18 cellular contexts compared by ENCODE assay signal in the genomic region with DNA sequence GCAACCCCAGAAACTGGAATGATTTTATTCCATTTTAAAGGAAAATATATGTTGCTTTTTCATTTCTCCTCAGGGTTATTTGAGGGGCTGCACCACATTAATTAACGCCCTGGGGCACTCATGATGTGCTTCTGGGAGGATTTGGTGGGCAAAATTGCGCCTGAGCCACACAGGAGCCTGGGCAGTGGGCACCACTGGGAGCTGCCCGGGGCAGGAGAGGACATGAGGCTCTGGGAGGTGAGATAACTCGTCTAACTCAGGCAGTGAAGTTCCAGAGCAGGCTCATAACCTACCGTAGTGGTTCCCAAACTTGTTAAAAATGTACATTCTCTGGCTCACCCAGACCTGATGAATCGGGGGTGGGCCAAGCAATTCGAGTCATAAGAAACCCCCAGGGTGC.
"Had no signal": no experiment of that assay in that cellular context is flagged by ENCODE, and none has a peak within 500 bp of the region (broad histone marks: within the 10 kb centered on the region; RNA-seq: fewer than 3 reads in every experiment).

No MANE protein-coding gene starts in this region.

- H3K4me3 ChIP-seq: MG63, SJCRH30 had no signal

- H3K36me3 ChIP-seq: MG63, SJCRH30 had no signal

- H3K9me3 ChIP-seq: MG63, SJCRH30, SK-N-SH had no signal

- DNase-seq: activated CD4-positive, alpha-beta T cell treated with anti-CD3 and anti-CD28 coated beads for 4 hours; activated CD8-positive, alpha-beta memory T cell treated with anti-CD3 and anti-CD28 coated beads, Interleukin-2, amount 50 U/mL, for 4 hours; activated CD8-positive, alpha-beta T cell treated with anti-CD3 and anti-CD28 coated beads for 36 hours; activated naive CD4-positive, alpha-beta T cell treated with anti-CD3 and anti-CD28 coated beads for 36 hours; amygdala; MG63; MV-4-11; NCI-H1092 treated with DMSO at 0.1 percent for 48 hours; NCI-H1417 treated with DMSO at 0.1 percent for 48 hours; NCI-H1694; NCI-H2029; NCI-H2107; NCI-H2171 treated with DMSO at 0.1 percent for 48 hours; NCI-H226; NCI-H526; NCI-H82; SJCRH30; SK-N-SH had no signal

- H3K27me3 ChIP-seq: MG63, SJCRH30 had no signal

- H3K27ac ChIP-seq: SJCRH30 had no signal

- H3K4me2 ChIP-seq: SK-N-SH had no signal
